ENCODE assay signal across 10 cellular contexts in genomic region chr7:96303105-96303685, GRCh38. TPM values are rescaled to one million over a fixed set of nuclear protein-coding genes. Genes with fewer than 3 reads are reported as not detected.
DNase-seq lines count a peak whose midpoint lies in the region; ATAC-seq, FAIRE-seq and TF ChIP-seq lines count a peak whose summit lies in the region.
"Had no signal": no experiment of that assay in that cellular context is flagged by ENCODE, and none has a peak within 500 bp of the region (broad histone marks: within the 10 kb centered on the region; RNA-seq: fewer than 3 reads in every experiment).

No MANE protein-coding gene starts in this region.

- peak overlapping the region in 1 of 3 experiments; percentile 10 for H3K4me3 Mint-ChIP-seq in nephron
- H3K4me3 Mint-ChIP-seq: neural progenitor cell had no signal

- H3K9me3 ChIP-seq in uterus, result no peaks in the 10 kb centered on the region

- peaks cover 9% of the 10 kb centered on the region for H3K36me3 Mint-ChIP-seq in nephron (ENCODE audit: low read depth)

- H3K9me3 Mint-ChIP-seq in nephron, result no peaks in the 10 kb centered on the region

- DNase-seq in DMS153 treated with DMSO at 0.1 percent for 48 hours (lab: John Stamatoyannopoulos, UW; ENCODE audit: unreplicated experiment), result peak; percentile 20
- DNase-seq in NCI-H146 treated with DMSO at 0.1 percent for 48 hours (lab: John Stamatoyannopoulos, UW; ENCODE audit: unreplicated experiment), result peak; percentile 90
- peak; percentile 99 for DNase-seq in bronchial epithelial cell (ENCODE audit: low read depth)
- DNase-seq in anterior cingulate cortex (lab: John Stamatoyannopoulos, UW), result no peak
- DNase-seq in uterus, result no peak
- no peak for DNase-seq in retina
- DNase-seq: NCI-H2171 had no signal

- H3K27me3 ChIP-seq in bronchial epithelial cell (ENCODE audit: control insufficient read depth, insufficient read depth, low read length) (no peaks in the 10 kb centered on the region), uterus (no peaks in the 10 kb centered on the region)
- H3K27me3 ChIP-seq: neural progenitor cell had no signal

- H3K4me3 ChIP-seq in bronchial epithelial cell (ENCODE audit: low read depth, low read length), result no peak overlapping the region
- H3K4me3 ChIP-seq in uterus, result no peak overlapping the region
- H3K4me3 ChIP-seq: neural progenitor cell had no signal

- peak overlapping the region; percentile 53 to 81 (median 69) for H3K27ac Mint-ChIP-seq in nephron
- H3K27ac Mint-ChIP-seq: neural progenitor cell had no signal

- intact Hi-C loops in uterus (cut with DNase I; ENCODE audit: low total_unique reads), result no loop called here

- no peaks in the 10 kb centered on the region for H3K4me1 ChIP-seq in uterus

- peaks cover 47% of the 10 kb centered on the region for H3K4me1 Mint-ChIP-seq in nephron

- no peak for TF ChIP-seq POLR2A in uterus (IDR thresholded peaks at IDR 0.05)

- ATAC-seq in GM18520 (IDR thresholded peaks at IDR 0.05; ENCODE audit: unreplicated experiment), result no peak

- FAIRE-seq in bronchial epithelial cell (lab: Jason Lieb, UNC), result peak; percentile 36

- H3K36me3 ChIP-seq in bronchial epithelial cell (ENCODE audit: control insufficient read depth, insufficient read depth, low read length) (no peaks in the 10 kb centered on the region), uterus (no peaks in the 10 kb centered on the region)
- H3K36me3 ChIP-seq: neural progenitor cell had no signal

- TF ChIP-seq CTCF in bronchial epithelial cell (IDR thresholded peaks at IDR 0.05; ENCODE audit: insufficient read depth, low read length, severe bottlenecking) (no peak), nephron (IDR thresholded peaks at IDR 0.05; ENCODE audit: unreplicated experiment in 3 of 3) (no peak), uterus (IDR thresholded peaks at IDR 0.05) (no peak)

- no peak overlapping the region for H3K27ac ChIP-seq in uterus
- H3K27ac ChIP-seq: neural progenitor cell had no signal

- H3K27me3 Mint-ChIP-seq in nephron (ENCODE audit: low read depth), result no peaks in the 10 kb centered on the region

RNA-seq across cellular contexts. Expression of gene SLC25A13, which starts 18.7 kb away (rescaled TPM):
- total RNA-seq in bronchial epithelial cell (14.6 and 16.6 TPM in 2 replicates), uterus (10 to 100 TPM in 3 of 4 donors, 1 to 10 TPM in 1; 2.3 to 53.0 (median 39.3) TPM)

Comparison
In these comparisons a context has a peak if more than half of its experiments do, and no peak if none do; other contexts are left out.
1. DNase-seq: peak in DMS153 treated with DMSO at 0.1 percent for 48 hours (single experiment), NCI-H146 treated with DMSO at 0.1 percent for 48 hours (single experiment) and bronchial epithelial cell (single experiment); none in anterior cingulate cortex (0 of 58), uterus (0 of 2) and retina (single experiment).